ENCODE assay signal across 1 cellular context in genomic region chr2:240925191-240925575, GRCh38.
TF ChIP-seq lines count a peak whose summit lies in the region.

No MANE protein-coding gene starts in this region.

TF ChIP-seq in SK-N-SH, 30 proteins besides CTCF, POLR2A, EP300 and RAD21 (continued from another document):
- TF ChIP-seq GATA2 (CRISPR knock-in tag; IDR thresholded peaks at IDR 0.05) (no peak), USF2 (IDR thresholded peaks at IDR 0.05; ENCODE audit: borderline replicate concordance, low read depth, low read length) (no peak), JUND (IDR thresholded peaks at IDR 0.05) (no peak), TCF12 (IDR thresholded peaks at IDR 0.05) (no peak), MEF2A (IDR thresholded peaks at IDR 0.05; ENCODE audit: borderline replicate concordance, low read depth) (no peak)
